ENCODE assay signal across 9 cellular contexts in genomic region chr5:33850100-33850594, GRCh38. TPM values are rescaled to one million over a fixed set of nuclear protein-coding genes. Genes with fewer than 3 reads are reported as not detected.
DNase-seq lines count a peak whose midpoint lies in the region; ATAC-seq and TF ChIP-seq lines count a peak whose summit lies in the region.
"Had no signal": no experiment of that assay in that cellular context is flagged by ENCODE, and none has a peak within 500 bp of the region (broad histone marks: within the 10 kb centered on the region; RNA-seq: fewer than 3 reads in every experiment).

No MANE protein-coding gene starts in this region.

- no peak overlapping the region for H3K27ac ChIP-seq in ascending aorta
- H3K27ac ChIP-seq: neutrophil had no signal

- H3K27ac Mint-ChIP-seq in activated T-cell treated with anti-CD3 and anti-CD28 coated beads, Interleukin-2, amount 50 U/mL, for 24 hours, result peak overlapping the region; percentile 69

- H3K4me3 Mint-ChIP-seq in activated T-cell treated with anti-CD3 and anti-CD28 coated beads, Interleukin-2, amount 50 U/mL, for 24 hours, result no peak overlapping the region

- no peaks in the 10 kb centered on the region for H3K36me3 ChIP-seq in ascending aorta
- H3K36me3 ChIP-seq: neutrophil had no signal

- no peak for TF ChIP-seq CTCF in ascending aorta (IDR thresholded peaks at IDR 0.05)

- intact Hi-C loops in ascending aorta (cut with DNase I), result no loop called here

- no peaks in the 10 kb centered on the region for H3K27me3 Mint-ChIP-seq in activated T-cell treated with anti-CD3 and anti-CD28 coated beads, Interleukin-2, amount 50 U/mL, for 24 hours

- ATAC-seq in GM21381 (IDR thresholded peaks at IDR 0.05; ENCODE audit: unreplicated experiment), result peak; percentile 93
- ATAC-seq in HG03565 (IDR thresholded peaks at IDR 0.05; ENCODE audit: unreplicated experiment), result peak; percentile 89

- H3K9me3 ChIP-seq in ascending aorta, result no peaks in the 10 kb centered on the region
- H3K9me3 ChIP-seq: neutrophil had no signal

- H3K4me1 Mint-ChIP-seq in activated T-cell treated with anti-CD3 and anti-CD28 coated beads, Interleukin-2, amount 50 U/mL, for 24 hours (ENCODE audit: low read depth), result peaks cover 12% of the 10 kb centered on the region

- no peaks in the 10 kb centered on the region for H3K27me3 ChIP-seq in ascending aorta
- H3K27me3 ChIP-seq: neutrophil had no signal

- no peaks in the 10 kb centered on the region for H3K9me3 Mint-ChIP-seq in activated T-cell treated with anti-CD3 and anti-CD28 coated beads, Interleukin-2, amount 50 U/mL, for 24 hours

- H3K4me1 ChIP-seq in ascending aorta, result peaks cover 5 to 19% of the 10 kb centered on the region in 2 donors

- no peaks in the 10 kb centered on the region for H3K36me3 Mint-ChIP-seq in activated T-cell treated with anti-CD3 and anti-CD28 coated beads, Interleukin-2, amount 50 U/mL, for 24 hours (ENCODE audit: low read depth)

- H3K4me3 ChIP-seq in ascending aorta, result no peak overlapping the region

- DNase-seq in ELF-1 (ENCODE audit: low read depth, low spot score) (peak; percentile 66), myocyte (ENCODE audit: low read depth) (peak; percentile 60), GF-D8 (lab: John Stamatoyannopoulos, UW) (no peak), NCI-H82 treated with DMSO at 0.1 percent for 48 hours (lab: John Stamatoyannopoulos, UW; ENCODE audit: unreplicated experiment) (no peak), ascending aorta (ENCODE audit: low spot score in 2 of 2) (no peak)
- DNase-seq in activated T-cell treated with anti-CD3 and anti-CD28 coated beads, Interleukin-2, amount 50 U/mL, for 24 hours, result peak; percentile 36

RNA-seq across cellular contexts. Expression of gene ADAMTS12, which starts 41.6 kb away (rescaled TPM):
- total RNA-seq in myocyte (21.4 and 22.0 TPM in 2 replicates), ascending aorta (1.4 TPM)
- 88.1 TPM for polyA plus RNA-seq in myocyte (2012)

Comparison
In these comparisons a context has a peak if more than half of its experiments do, and no peak if none do; other contexts are left out.
1. DNase-seq: peak in ELF-1 (single experiment), activated T-cell treated with anti-CD3 and anti-CD28 coated beads, Interleukin-2, amount 50 U/mL, for 24 hours (single experiment) and myocyte (single experiment); none in GF-D8 (single experiment), NCI-H82 treated with DMSO at 0.1 percent for 48 hours (single experiment) and ascending aorta (0 of 2).